ENCODE assay signal across 8 cellular contexts in genomic region chr14:39114073-39114838, GRCh38. TPM values are rescaled to one million over a fixed set of nuclear protein-coding genes. Genes with fewer than 3 reads are reported as not detected.
DNase-seq lines count a peak whose midpoint lies in the region; ATAC-seq and TF ChIP-seq lines count a peak whose summit lies in the region.

A gene with protein sequence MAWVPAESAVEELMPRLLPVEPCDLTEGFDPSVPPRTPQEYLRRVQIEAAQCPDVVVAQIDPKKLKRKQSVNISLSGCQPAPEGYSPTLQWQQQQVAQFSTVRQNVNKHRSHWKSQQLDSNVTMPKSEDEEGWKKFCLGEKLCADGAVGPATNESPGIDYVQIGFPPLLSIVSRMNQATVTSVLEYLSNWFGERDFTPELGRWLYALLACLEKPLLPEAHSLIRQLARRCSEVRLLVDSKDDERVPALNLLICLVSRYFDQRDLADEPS (plus strand): TSS chr14:39114323. CDS start chr14:39114339, 16 bp downstream.

- H4K20me1 ChIP-seq in PC-9 (ENCODE audit: insufficient read depth): no peaks in the 10 kb centered on the region

- POLR2A ChIA-PET in PC-9 (lab: Charles Lee; ENCODE audit: unreplicated experiment): interaction anchor here (0.5 to 0.8 kb wide), 4 partner anchors 9 to 152 kb away, joined by 4 to 12 read pairs (median 6); partner anchors contain the start of gene TRAPPC6B

- peak; percentile 91 for ATAC-seq in GM21619 (IDR thresholded peaks at IDR 0.05; ENCODE audit: unreplicated experiment)

- peak within 1 kb of the TSS; percentile 82 to 91 for H3K9ac ChIP-seq in mucosa of rectum (ENCODE audit: low read depth in 1 of 2, low read length in 2 of 2)

- H3K4me2 ChIP-seq in PC-9: peak within 1 kb of the TSS; percentile 96

- H3K4me3 ChIP-seq in Jurkat, Clone E6-1 (ENCODE audit: low read length): peak within 1 kb of the TSS; percentile 92
- H3K4me3 ChIP-seq in PC-9 (peak within 1 kb of the TSS; percentile 69), mucosa of rectum (ENCODE audit: low read length in 2 of 2) (peak within 1 kb of the TSS; percentile 88 to 95)

- H3K27ac ChIP-seq in PC-9: peak within 1 kb of the TSS; percentile 66
- peak within 1 kb of the TSS; percentile 78 to 81 for H3K27ac ChIP-seq in mucosa of rectum (ENCODE audit: low read depth in 2 of 2, low read length in 2 of 2)

- H3K36me3 ChIP-seq in PC-9 (ENCODE audit: low read depth): no peaks in the 10 kb centered on the region
- H3K36me3 ChIP-seq in mucosa of rectum (ENCODE audit: control insufficient read depth in 2 of 2, insufficient read depth in 2 of 2, low read length in 2 of 2): peaks cover 4 to 12% of the 10 kb centered on the region in 2 donors

- H3K4me1 ChIP-seq in PC-9 (replicated peaks; ENCODE audit: insufficient read depth) (peaks cover 11% of the 10 kb centered on the region; the same call in 1 of the 2 replicates), mucosa of rectum (ENCODE audit: control insufficient read depth in 2 of 2, insufficient read depth in 2 of 2, low read length in 2 of 2) (peaks cover 8 to 10% of the 10 kb centered on the region in 2 donors)

- peak within 1 kb of the TSS; percentile 89 for H2AFZ ChIP-seq in PC-9

- CTCF ChIA-PET in PC-9 (lab: Charles Lee): no interaction called here

- H3F3A ChIP-seq in PC-9 (ENCODE audit: insufficient read depth, low read depth): peaks cover 6% of the 10 kb centered on the region

- no peaks in the 10 kb centered on the region for H3K27me3 ChIP-seq in PC-9 (ENCODE audit: insufficient read depth, low read depth)
- H3K27me3 ChIP-seq in mucosa of rectum (ENCODE audit: control insufficient read depth in 2 of 2, insufficient read depth in 2 of 2, low read length in 2 of 2): no peaks in the 10 kb centered on the region

- peaks cover 14% of the 10 kb centered on the region for H3K79me2 ChIP-seq in PC-9 (ENCODE audit: low read depth)

- DNase-seq in DMS153 (lab: John Stamatoyannopoulos, UW) (peak; percentile 94), PC-9 (peak; percentile 82 to 84), erythroblast (lab: John Stamatoyannopoulos, UW) (peak; percentile 95)
- peak; percentile 95 for DNase-seq in Jurkat, Clone E6-1 (ENCODE audit: low read depth, low spot score)
- peak; percentile 93 for DNase-seq in activated T-cell treated with anti-CD3 and anti-CD28 coated beads, Interleukin-2, amount 50 U/mL, for 1 hour
- peak; percentile 95 for DNase-seq in stimulated activated CD8-positive, alpha-beta memory T cell treated with anti-CD3 and anti-CD28 coated beads, Interleukin-4, amount 100 ng/mL, for 48 hours

- peak; percentile 91 for TF ChIP-seq POLR2A in erythroblast (IDR thresholded peaks at IDR 0.05; ENCODE audit: low read length)

- TSS peak; percentile 60 for BruUV-seq in PC-9 (replicated peaks; lab: Mats Ljungman, UMichigan)

- H3K9me3 ChIP-seq in PC-9 (ENCODE audit: insufficient read depth, low read depth) (no peaks in the 10 kb centered on the region), mucosa of rectum (ENCODE audit: control insufficient read depth in 2 of 2, low read length in 2 of 2) (no peaks in the 10 kb centered on the region)

- intact Hi-C loops in PC-9 (cut with micrococcal nuclease; ENCODE audit: unreplicated experiment): no loop called here

- no peak for TF ChIP-seq CTCF in PC-9 (conservative IDR thresholded peaks at IDR 0.05)

- no peaks in the 10 kb centered on the region for H3K9me2 ChIP-seq in PC-9 (ENCODE audit: insufficient read depth)

RNA-seq across cellular contexts. Expression of the gene that starts here (rescaled TPM):
- 42.0 TPM for polyA plus RNA-seq in Jurkat, Clone E6-1 (2012; ENCODE audit: insufficient read depth, insufficient read length)
- 11.6 and 13.4 TPM in 2 replicates for total RNA-seq in PC-9 (2021)

Comparison
In these comparisons a context has a peak if more than half of its experiments do, and no peak if none do; other contexts are left out.
1. Peak in every context shown above with its lines: DNase-seq, ATAC-seq, H3K4me3 ChIP-seq and H3K27ac ChIP-seq.